ENCODE assay signal across 1 cellular context in the genomic region with DNA sequence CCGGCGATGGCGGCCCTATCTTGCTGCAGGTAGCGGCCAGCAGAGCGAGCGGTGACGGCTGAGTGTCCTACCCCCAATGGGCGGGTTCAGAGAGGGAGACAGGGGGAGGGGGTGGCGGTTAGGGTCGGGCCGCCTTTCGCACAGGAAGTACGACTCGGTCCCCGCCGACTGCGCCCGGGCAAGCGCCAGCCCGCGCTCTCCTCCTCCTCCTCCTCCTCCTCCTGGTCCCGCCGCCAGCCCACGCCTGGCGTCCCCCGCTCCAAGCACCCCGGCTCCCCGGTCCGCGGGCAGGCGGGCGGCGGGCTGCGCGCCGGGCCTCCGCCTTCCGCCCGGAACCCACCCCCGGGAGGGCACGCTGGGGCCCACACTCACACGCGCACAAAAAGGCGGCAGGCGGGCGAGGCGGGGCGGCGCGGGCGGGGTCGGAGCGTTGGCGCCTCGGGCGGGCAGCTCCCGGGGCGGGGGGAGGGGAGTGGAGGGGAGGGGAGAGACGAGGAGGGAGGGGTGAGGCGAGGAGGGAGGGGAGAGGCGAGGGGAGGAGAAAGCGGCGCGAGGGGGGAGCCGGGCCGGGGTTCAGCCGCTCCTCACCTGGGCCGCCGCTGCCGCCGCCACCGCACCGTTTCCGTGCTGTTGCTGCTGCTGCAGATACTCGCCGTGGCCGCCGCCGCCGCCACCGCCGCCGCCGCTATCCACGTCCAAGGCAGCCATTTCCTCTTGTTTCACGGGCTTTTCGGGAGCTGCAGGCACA.
TF ChIP-seq lines count a peak whose summit lies in the region.

No MANE protein-coding gene starts in this region.

TF ChIP-seq in HEK293, 187 proteins besides CTCF, POLR2A, EP300 and RAD21 (continued from another document and continues in another):
- TF ChIP-seq, protein P1, sequence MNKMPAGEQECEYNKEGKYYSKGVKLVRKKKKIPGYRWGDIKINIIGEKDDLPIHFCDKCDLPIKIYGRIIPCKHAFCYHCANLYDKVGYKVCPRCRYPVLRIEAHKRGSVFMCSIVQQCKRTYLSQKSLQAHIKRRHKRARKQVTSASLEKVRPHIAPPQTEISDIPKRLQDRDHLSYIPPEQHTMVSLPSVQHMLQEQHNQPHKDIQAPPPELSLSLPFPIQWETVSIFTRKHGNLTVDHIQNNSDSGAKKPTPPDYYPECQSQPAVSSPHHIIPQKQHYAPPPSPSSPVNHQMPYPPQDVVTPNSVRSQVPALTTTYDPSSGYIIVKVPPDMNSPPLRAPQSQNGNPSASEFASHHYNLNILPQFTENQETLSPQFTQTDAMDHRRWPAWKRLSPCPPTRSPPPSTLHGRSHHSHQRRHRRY (tag by site-specific recombination; IDR thresholded peaks at IDR 0.05): no peak
- TF ChIP-seq ZNF837 (tag by site-specific recombination; IDR thresholded peaks at IDR 0.05) (no peak), ZNF174 (tag by site-specific recombination; IDR thresholded peaks at IDR 0.05) (no peak), ZNF791 (tag by site-specific recombination; IDR thresholded peaks at IDR 0.05) (no peak), ZNF202 (tag by site-specific recombination; IDR thresholded peaks at IDR 0.05; ENCODE audit: borderline replicate concordance) (no peak), ZNF132 (tag by site-specific recombination; IDR thresholded peaks at IDR 0.05; ENCODE audit: borderline replicate concordance) (no peak), KLF8 (tag by site-specific recombination; IDR thresholded peaks at IDR 0.05) (peak; percentile 60; the same call in 1 of the 2 replicates), ZNF221 (tag by site-specific recombination; IDR thresholded peaks at IDR 0.05; ENCODE audit: borderline replicate concordance) (no peak), ZNF830 (tag by site-specific recombination; IDR thresholded peaks at IDR 0.05; ENCODE audit: low read depth) (no peak), EGR2 (tag by site-specific recombination; IDR thresholded peaks at IDR 0.05; ENCODE audit: low read depth) (peak; percentile 39), ZNF23 (tag by site-specific recombination; IDR thresholded peaks at IDR 0.05; ENCODE audit: borderline replicate concordance) (no peak), ZNF521 (tag by site-specific recombination; IDR thresholded peaks at IDR 0.05) (no peak), SALL2 (tag by site-specific recombination; IDR thresholded peaks at IDR 0.05; ENCODE audit: borderline replicate concordance) (no peak), KLF7 (tag by site-specific recombination; IDR thresholded peaks at IDR 0.05; ENCODE audit: borderline replicate concordance) (no peak), ZNF785 (tag by site-specific recombination; IDR thresholded peaks at IDR 0.05) (no peak), GLI2 (tag by site-specific recombination; IDR thresholded peaks at IDR 0.05; ENCODE audit: borderline replicate concordance, low read depth) (no peak), GLIS1 (tag by site-specific recombination; IDR thresholded peaks at IDR 0.05) (no peak), ZNF138 (tag by site-specific recombination; IDR thresholded peaks at IDR 0.05; ENCODE audit: borderline replicate concordance) (no peak), ZBTB17 (tag by site-specific recombination; IDR thresholded peaks at IDR 0.05) (no peak), ZNF155 (tag by site-specific recombination; IDR thresholded peaks at IDR 0.05) (no peak), ZNF670 (tag by site-specific recombination; IDR thresholded peaks at IDR 0.05; ENCODE audit: low read depth) (no peak), ZNF324 (tag by site-specific recombination; IDR thresholded peaks at IDR 0.05) (no peak), KLF1 (tag by site-specific recombination; IDR thresholded peaks at IDR 0.05) (no peak), PRDM1 (tag by site-specific recombination; IDR thresholded peaks at IDR 0.05) (no peak), ZBTB8A (tag by site-specific recombination; IDR thresholded peaks at IDR 0.05) (peak; percentile 94), ZNF610 (tag by site-specific recombination; IDR thresholded peaks at IDR 0.05; ENCODE audit: borderline replicate concordance) (no peak), ZFP37 (tag by site-specific recombination; IDR thresholded peaks at IDR 0.05) (no peak), ZNF350 (tag by site-specific recombination; IDR thresholded peaks at IDR 0.05) (no peak), SP2 (tag by site-specific recombination; IDR thresholded peaks at IDR 0.05) (peak; percentile 73), ZIC2 (tag by site-specific recombination; IDR thresholded peaks at IDR 0.05) (no peak), ZNF510 (tag by site-specific recombination; IDR thresholded peaks at IDR 0.05; ENCODE audit: insufficient replicate concordance) (no peak)
- TF ChIP-seq, protein P2, sequence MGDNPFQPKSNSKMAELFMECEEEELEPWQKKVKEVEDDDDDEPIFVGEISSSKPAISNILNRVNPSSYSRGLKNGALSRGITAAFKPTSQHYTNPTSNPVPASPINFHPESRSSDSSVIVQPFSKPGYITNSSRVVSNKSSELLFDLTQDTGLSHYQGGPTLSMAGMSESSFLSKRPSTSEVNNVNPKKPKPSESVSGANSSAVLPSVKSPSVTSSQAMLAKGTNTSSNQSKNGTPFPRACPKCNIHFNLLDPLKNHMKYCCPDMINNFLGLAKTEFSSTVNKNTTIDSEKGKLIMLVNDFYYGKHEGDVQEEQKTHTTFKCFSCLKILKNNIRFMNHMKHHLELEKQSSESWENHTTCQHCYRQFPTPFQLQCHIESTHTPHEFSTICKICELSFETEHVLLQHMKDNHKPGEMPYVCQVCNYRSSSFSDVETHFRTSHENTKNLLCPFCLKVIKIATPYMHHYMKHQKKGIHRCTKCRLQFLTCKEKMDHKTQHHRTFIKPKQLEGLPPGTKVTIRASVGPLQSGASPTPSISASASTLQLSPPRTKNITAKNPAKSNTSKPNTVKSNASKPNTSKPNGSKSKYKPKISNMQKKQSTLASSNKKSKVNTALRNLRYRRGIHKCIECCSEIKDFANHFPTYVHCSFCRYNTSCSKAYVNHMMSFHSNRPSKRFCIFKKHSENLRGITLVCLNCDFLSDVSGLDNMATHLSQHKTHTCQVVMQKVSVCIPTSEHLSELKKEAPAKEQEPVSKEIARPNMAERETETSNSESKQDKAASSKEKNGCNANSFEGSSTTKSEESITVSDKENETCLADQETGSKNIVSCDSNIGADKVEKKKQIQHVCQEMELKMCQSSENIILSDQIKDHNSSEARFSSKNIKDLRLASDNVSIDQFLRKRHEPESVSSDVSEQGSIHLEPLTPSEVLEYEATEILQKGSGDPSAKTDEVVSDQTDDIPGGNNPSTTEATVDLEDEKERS (tag by site-specific recombination; IDR thresholded peaks at IDR 0.05): no peak
- TF ChIP-seq, protein P3, sequence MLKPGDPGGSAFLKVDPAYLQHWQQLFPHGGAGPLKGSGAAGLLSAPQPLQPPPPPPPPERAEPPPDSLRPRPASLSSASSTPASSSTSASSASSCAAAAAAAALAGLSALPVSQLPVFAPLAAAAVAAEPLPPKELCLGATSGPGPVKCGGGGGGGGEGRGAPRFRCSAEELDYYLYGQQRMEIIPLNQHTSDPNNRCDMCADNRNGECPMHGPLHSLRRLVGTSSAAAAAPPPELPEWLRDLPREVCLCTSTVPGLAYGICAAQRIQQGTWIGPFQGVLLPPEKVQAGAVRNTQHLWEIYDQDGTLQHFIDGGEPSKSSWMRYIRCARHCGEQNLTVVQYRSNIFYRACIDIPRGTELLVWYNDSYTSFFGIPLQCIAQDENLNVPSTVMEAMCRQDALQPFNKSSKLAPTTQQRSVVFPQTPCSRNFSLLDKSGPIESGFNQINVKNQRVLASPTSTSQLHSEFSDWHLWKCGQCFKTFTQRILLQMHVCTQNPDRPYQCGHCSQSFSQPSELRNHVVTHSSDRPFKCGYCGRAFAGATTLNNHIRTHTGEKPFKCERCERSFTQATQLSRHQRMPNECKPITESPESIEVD (tag by site-specific recombination; IDR thresholded peaks at IDR 0.05): no peak
- TF ChIP-seq, protein P4, sequence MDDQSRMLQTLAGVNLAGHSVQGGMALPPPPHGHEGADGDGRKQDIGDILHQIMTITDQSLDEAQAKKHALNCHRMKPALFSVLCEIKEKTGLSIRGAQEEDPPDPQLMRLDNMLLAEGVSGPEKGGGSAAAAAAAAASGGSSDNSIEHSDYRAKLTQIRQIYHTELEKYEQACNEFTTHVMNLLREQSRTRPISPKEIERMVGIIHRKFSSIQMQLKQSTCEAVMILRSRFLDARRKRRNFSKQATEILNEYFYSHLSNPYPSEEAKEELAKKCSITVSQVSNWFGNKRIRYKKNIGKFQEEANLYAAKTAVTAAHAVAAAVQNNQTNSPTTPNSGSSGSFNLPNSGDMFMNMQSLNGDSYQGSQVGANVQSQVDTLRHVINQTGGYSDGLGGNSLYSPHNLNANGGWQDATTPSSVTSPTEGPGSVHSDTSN (CRISPR knock-in tag; IDR thresholded peaks at IDR 0.05): peak; percentile 65; the same call in 1 of the 2 replicates
- TF ChIP-seq, protein P5, sequence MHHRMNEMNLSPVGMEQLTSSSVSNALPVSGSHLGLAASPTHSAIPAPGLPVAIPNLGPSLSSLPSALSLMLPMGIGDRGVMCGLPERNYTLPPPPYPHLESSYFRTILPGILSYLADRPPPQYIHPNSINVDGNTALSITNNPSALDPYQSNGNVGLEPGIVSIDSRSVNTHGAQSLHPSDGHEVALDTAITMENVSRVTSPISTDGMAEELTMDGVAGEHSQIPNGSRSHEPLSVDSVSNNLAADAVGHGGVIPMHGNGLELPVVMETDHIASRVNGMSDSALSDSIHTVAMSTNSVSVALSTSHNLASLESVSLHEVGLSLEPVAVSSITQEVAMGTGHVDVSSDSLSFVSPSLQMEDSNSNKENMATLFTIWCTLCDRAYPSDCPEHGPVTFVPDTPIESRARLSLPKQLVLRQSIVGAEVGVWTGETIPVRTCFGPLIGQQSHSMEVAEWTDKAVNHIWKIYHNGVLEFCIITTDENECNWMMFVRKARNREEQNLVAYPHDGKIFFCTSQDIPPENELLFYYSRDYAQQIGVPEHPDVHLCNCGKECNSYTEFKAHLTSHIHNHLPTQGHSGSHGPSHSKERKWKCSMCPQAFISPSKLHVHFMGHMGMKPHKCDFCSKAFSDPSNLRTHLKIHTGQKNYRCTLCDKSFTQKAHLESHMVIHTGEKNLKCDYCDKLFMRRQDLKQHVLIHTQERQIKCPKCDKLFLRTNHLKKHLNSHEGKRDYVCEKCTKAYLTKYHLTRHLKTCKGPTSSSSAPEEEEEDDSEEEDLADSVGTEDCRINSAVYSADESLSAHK (tag by site-specific recombination; IDR thresholded peaks at IDR 0.05): no peak
- TF ChIP-seq, protein P6, sequence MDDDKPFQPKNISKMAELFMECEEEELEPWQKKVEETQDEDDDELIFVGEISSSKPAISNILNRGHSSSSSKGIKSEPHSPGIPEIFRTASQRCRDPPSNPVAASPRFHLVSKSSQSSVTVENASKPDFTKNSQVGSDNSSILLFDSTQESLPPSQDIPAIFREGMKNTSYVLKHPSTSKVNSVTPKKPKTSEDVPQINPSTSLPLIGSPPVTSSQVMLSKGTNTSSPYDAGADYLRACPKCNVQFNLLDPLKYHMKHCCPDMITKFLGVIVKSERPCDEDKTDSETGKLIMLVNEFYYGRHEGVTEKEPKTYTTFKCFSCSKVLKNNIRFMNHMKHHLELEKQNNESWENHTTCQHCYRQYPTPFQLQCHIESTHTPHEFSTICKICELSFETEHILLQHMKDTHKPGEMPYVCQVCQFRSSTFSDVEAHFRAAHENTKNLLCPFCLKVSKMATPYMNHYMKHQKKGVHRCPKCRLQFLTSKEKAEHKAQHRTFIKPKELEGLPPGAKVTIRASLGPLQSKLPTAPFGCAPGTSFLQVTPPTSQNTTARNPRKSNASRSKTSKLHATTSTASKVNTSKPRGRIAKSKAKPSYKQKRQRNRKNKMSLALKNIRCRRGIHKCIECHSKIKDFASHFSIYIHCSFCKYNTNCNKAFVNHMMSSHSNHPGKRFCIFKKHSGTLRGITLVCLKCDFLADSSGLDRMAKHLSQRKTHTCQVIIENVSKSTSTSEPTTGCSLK (tag by site-specific recombination; IDR thresholded peaks at IDR 0.05): no peak
- TF ChIP-seq, protein P7, sequence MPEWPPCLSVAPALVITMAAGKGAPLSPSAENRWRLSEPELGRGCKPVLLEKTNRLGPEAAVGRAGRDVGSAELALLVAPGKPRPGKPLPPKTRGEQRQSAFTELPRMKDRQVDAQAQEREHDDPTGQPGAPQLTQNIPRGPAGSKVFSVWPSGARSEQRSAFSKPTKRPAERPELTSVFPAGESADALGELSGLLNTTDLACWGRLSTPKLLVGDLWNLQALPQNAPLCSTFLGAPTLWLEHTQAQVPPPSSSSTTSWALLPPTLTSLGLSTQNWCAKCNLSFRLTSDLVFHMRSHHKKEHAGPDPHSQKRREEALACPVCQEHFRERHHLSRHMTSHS (tag by site-specific recombination; IDR thresholded peaks at IDR 0.05): no peak
- TF ChIP-seq, protein P8, sequence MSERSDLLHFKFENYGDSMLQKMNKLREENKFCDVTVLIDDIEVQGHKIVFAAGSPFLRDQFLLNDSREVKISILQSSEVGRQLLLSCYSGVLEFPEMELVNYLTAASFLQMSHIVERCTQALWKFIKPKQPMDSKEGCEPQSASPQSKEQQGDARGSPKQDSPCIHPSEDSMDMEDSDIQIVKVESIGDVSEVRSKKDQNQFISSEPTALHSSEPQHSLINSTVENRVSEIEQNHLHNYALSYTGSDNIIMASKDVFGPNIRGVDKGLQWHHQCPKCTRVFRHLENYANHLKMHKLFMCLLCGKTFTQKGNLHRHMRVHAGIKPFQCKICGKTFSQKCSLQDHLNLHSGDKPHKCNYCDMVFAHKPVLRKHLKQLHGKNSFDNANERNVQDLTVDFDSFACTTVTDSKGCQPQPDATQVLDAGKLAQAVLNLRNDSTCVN (tag by site-specific recombination; optimal IDR thresholded peaks at IDR 0.05): peak; percentile 79
